Comparison of ENCODE assay signal across 8 cellular contexts in the genomic region with DNA sequence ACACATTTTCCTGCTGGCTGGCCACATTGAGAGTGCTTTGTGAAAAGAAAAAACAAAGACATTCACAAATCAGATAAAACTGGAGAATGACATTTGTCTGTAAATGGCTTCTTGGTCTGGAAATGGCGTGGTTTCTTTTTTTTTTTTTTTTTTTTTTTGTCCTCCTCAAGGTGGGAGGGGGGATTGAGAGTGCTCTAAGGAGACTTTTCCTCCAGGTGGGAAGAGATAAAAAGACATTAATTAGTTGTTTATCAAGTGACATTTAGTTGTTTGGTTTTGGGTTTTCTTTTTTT. TPM values are rescaled to one million over a fixed set of nuclear protein-coding genes. Genes with fewer than 3 reads are reported as not detected.
A peak's percentile ranks its signal among the peaks of the same experiment; 100 is the strongest.
DNase-seq lines count a peak whose midpoint lies in the region; ATAC-seq and TF ChIP-seq lines count a peak whose summit lies in the region.

No MANE protein-coding gene starts in this region.

- H3K9me3 Mint-ChIP-seq in CD8-positive, alpha-beta T cell, result no peaks in the 10 kb centered on the region
- H3K9me3 Mint-ChIP-seq in MCF 10A (ENCODE audit: unreplicated experiment), result no peaks in the 10 kb centered on the region

- H3K9me2 ChIP-seq in Karpas-422 (replicated peaks; ENCODE audit: insufficient read depth, low read length), result no peaks in the 10 kb centered on the region

- H3K27ac ChIP-seq in CD8-positive, alpha-beta T cell (ENCODE audit: low read depth, low read length), result peak overlapping the region; percentile 86
- H3K27ac ChIP-seq in Karpas-422 (ENCODE audit: low read length) (peak overlapping the region; percentile 90), muscle layer of duodenum (ENCODE audit: low read length) (peak overlapping the region; percentile 94)

- H3K4me1 Mint-ChIP-seq in CD8-positive, alpha-beta T cell (ENCODE audit: low read depth), result peaks cover 56% of the 10 kb centered on the region
- peaks cover 26% of the 10 kb centered on the region for H3K4me1 Mint-ChIP-seq in MCF 10A (ENCODE audit: insufficient read depth, unreplicated experiment)

- POLR2A ChIA-PET in CD8-positive, alpha-beta T cell (lab: Charles Lee), result no interaction called here
- POLR2A ChIA-PET in MCF 10A (lab: Yijun Ruan, JAX), result interaction anchor here (0.6 to 1.9 kb wide), 11 partner anchors 10 to 1047 kb away, joined by 3 to 8 read pairs (median 3); a partner anchor contains a TSS

- BruUV-seq in MCF 10A (replicated peaks; lab: Mats Ljungman, UMichigan), result no TSS peak

- peak overlapping the region; percentile 78 for H3K4me3 ChIP-seq in CD8-positive, alpha-beta T cell (ENCODE audit: low read depth, low read length)
- H3K4me3 ChIP-seq in Karpas-422 (ENCODE audit: low read length) (peak overlapping the region; percentile 90), muscle layer of duodenum (ENCODE audit: low read depth in 1 of 2, low read length in 2 of 2) (peak overlapping the region; percentile 71 to 78)

- H3K79me2 ChIP-seq in Karpas-422 (ENCODE audit: low read length), result peaks cover 76% of the 10 kb centered on the region

- TF ChIP-seq CTCF in CD8-positive, alpha-beta T cell (IDR thresholded peaks at IDR 0.05), result no peak
- no peak for TF ChIP-seq CTCF in MCF 10A (IDR thresholded peaks at IDR 0.05; ENCODE audit: unreplicated experiment)

- peak overlapping the region; percentile 68 for H3K4me2 ChIP-seq in Karpas-422 (ENCODE audit: low read depth, low read length, poor library complexity, severe bottlenecking)

- H3K27ac Mint-ChIP-seq in CD8-positive, alpha-beta T cell, result peak overlapping the region; percentile 98
- peak overlapping the region; percentile 97 for H3K27ac Mint-ChIP-seq in MCF 10A (ENCODE audit: low read depth, unreplicated experiment)

- intact Hi-C loops in CD8-positive, alpha-beta T cell (cut with DNase I, micrococcal nuclease), result loop anchor here (1.0 to 10.0 kb wide), 9 partner anchors 14 to 1501 kb away; a partner anchor contains a TSS
- intact Hi-C loops in MCF 10A (cut with micrococcal nuclease), result loop anchor here (2.0 kb wide), 1 partner anchor 88 kb away; a partner anchor contains a TSS

- H2AFZ ChIP-seq in Karpas-422 (ENCODE audit: low read length), result no peak overlapping the region

- peaks cover 49% of the 10 kb centered on the region for H3K4me1 ChIP-seq in CD8-positive, alpha-beta T cell (ENCODE audit: insufficient read depth, low read length)
- H3K4me1 ChIP-seq in Karpas-422 (ENCODE audit: low read length) (peaks cover 47% of the 10 kb centered on the region), muscle layer of duodenum (ENCODE audit: control insufficient read depth in 1 of 2, insufficient read depth in 2 of 2, low read length in 2 of 2) (peaks cover 18 to 54% of the 10 kb centered on the region in 2 donors)

- CTCF ChIA-PET in CD8-positive, alpha-beta T cell (lab: Charles Lee), result no interaction called here
- CTCF ChIA-PET in MCF 10A (lab: Yijun Ruan, JAX), result interaction anchor here (0.6 kb wide), 1 partner anchor 20 kb away, joined by 3 read pairs; no protein-coding TSS in a partner anchor

- peaks cover 41% of the 10 kb centered on the region for H3K36me3 Mint-ChIP-seq in CD8-positive, alpha-beta T cell
- peaks cover 23% of the 10 kb centered on the region for H3K36me3 Mint-ChIP-seq in MCF 10A (ENCODE audit: insufficient read depth, unreplicated experiment)

- ATAC-seq in CD8-positive, alpha-beta T cell, result no peak
- ATAC-seq in HG03175 (IDR thresholded peaks at IDR 0.05; ENCODE audit: unreplicated experiment) (no peak), GM18873 (IDR thresholded peaks at IDR 0.05; ENCODE audit: low FRiP score, unreplicated experiment) (no peak), GM19395 (IDR thresholded peaks at IDR 0.05; ENCODE audit: unreplicated experiment) (no peak)

- H3K27me3 Mint-ChIP-seq in CD8-positive, alpha-beta T cell (ENCODE audit: low read depth), result no peaks in the 10 kb centered on the region
- H3K27me3 Mint-ChIP-seq in MCF 10A (ENCODE audit: insufficient read depth, unreplicated experiment), result no peaks in the 10 kb centered on the region

- no peak for DNase-seq in CD8-positive, alpha-beta T cell
- peak; percentile 67 for DNase-seq in Karpas-422
- no peak for DNase-seq in MCF 10A (ENCODE audit: unreplicated experiment)
- DNase-seq in HPDE6-E6E7 (ENCODE audit: extremely low spot score), result no peak

- peaks cover 30% of the 10 kb centered on the region for H4K20me1 ChIP-seq in Karpas-422 (ENCODE audit: insufficient read depth, low read depth, low read length)

- H3K36me3 ChIP-seq in CD8-positive, alpha-beta T cell (ENCODE audit: insufficient read depth, low read length), result no peaks in the 10 kb centered on the region
- H3K36me3 ChIP-seq in Karpas-422 (ENCODE audit: insufficient read depth, low read length) (peaks cover 30% of the 10 kb centered on the region), muscle layer of duodenum (ENCODE audit: control insufficient read depth in 1 of 2, insufficient read depth in 2 of 2, low read length in 2 of 2) (no peaks in the 10 kb centered on the region)

- H3K4me3 Mint-ChIP-seq in CD8-positive, alpha-beta T cell, result peak overlapping the region; percentile 93
- peak overlapping the region; percentile 93 for H3K4me3 Mint-ChIP-seq in MCF 10A (ENCODE audit: unreplicated experiment)

- H3K9me3 ChIP-seq in CD8-positive, alpha-beta T cell (ENCODE audit: low read length), result no peaks in the 10 kb centered on the region
- H3K9me3 ChIP-seq in Karpas-422 (ENCODE audit: low read length) (no peaks in the 10 kb centered on the region), muscle layer of duodenum (ENCODE audit: control insufficient read depth in 1 of 2, low read length in 2 of 2) (no peaks in the 10 kb centered on the region)

- H3K9ac ChIP-seq in Karpas-422 (ENCODE audit: low read length), result peak overlapping the region; percentile 95

- H3K27me3 ChIP-seq in CD8-positive, alpha-beta T cell (ENCODE audit: insufficient read depth, low read length), result no peaks in the 10 kb centered on the region
- H3K27me3 ChIP-seq in Karpas-422 (ENCODE audit: low read length) (no peaks in the 10 kb centered on the region), muscle layer of duodenum (ENCODE audit: low read depth, low read length) (no peaks in the 10 kb centered on the region)

RNA-seq across cellular contexts. Expression of a gene that starts 40.4 kb away (rescaled TPM):
- 1,000 to 10,000 TPM; 1,064 to 1,097 TPM for total RNA-seq in CD8-positive, alpha-beta T cell
- 600 and 624 TPM in 2 replicates for total RNA-seq in Karpas-422 (2014; rRNA removed; shearing (Covaris generic); ENCODE audit: low replicate concordance)
- 629 and 715 TPM in 2 replicates for total RNA-seq in MCF 10A (2022)

RNA-seq across cellular contexts. Expression of a gene that starts 42.2 kb away (rescaled TPM):
- under 1 TPM in 1 of 2 experiments, not detected in 1; 0.28 TPM for total RNA-seq in CD8-positive, alpha-beta T cell
- total RNA-seq in Karpas-422 (2014; rRNA removed; shearing (Covaris generic); ENCODE audit: low replicate concordance), result 4.0 and 6.3 TPM in 2 replicates
- total RNA-seq in MCF 10A (2022), result 1.6 and 2.2 TPM in 2 replicates
